8 cellular contexts compared by ENCODE assay signal in the genomic region with DNA sequence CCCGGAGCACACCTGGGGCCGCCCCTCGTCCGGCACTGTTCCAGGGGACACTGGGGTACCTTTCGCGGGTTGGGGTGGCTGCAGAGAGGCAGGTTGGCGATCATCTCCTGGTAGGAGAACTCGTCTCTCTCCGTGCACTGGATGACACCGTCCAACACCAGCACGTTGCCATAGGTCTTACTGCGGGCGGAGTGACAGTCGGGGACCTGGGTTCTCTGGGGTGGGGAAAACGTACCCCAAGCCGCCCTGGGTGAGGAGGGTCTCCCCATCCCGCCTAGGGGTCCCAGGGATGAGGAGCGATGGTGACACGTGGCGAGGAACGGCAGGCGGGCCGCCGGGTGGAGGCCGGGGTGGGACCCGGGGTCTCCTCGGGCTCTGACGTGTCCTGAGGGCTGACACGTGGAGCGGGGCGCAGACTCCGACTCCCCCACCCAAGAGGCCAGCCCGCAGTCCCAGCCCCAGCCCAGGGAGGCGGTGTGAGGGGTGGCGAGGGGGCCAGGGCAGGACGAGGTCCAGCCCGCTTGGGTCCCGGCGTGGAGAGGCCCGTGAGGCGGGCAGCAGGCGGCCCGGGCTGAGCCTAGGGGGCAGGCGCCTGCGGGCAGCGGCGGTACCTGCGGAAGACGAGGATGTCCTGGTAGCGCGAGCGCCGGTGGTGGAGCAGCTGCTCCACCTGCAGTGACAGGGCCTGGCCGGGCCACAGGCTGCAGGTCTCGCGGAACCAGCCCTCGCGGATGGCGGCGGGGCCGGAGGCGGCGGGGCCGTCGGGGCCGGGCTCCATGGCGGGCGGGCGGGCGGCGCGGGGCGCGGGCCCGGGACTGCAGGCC. TPM values are rescaled to one million over a fixed set of nuclear protein-coding genes. Genes with fewer than 3 reads are reported as not detected.
DNase-seq lines count a peak whose midpoint lies in the region; ATAC-seq and TF ChIP-seq lines count a peak whose summit lies in the region.

No MANE protein-coding gene starts in this region.

- H3K4me1 Mint-ChIP-seq in activated CD4-positive, alpha-beta memory T cell treated with anti-CD3 and anti-CD28 coated beads, Interleukin-2, amount 10 ng/mL, durations not matched to agents 7 days and 5 days, result peaks cover 51% of the 10 kb centered on the region

- DNase-seq in AG10803 (ENCODE audit: low read depth) (no peak), hepatic stellate cell (ENCODE audit: low spot score) (peak; percentile 51), NCI-H2107 (lab: John Stamatoyannopoulos, UW) (no peak)
- no peak for DNase-seq in activated CD4-positive, alpha-beta memory T cell treated with anti-CD3 and anti-CD28 coated beads, Interleukin-2, amount 10 ng/mL, durations not matched to agents 7 days and 5 days

- peaks cover 31% of the 10 kb centered on the region for H3K36me3 Mint-ChIP-seq in activated CD4-positive, alpha-beta memory T cell treated with anti-CD3 and anti-CD28 coated beads, Interleukin-2, amount 10 ng/mL, durations not matched to agents 7 days and 5 days (ENCODE audit: low read depth)

- POLR2A ChIA-PET in activated CD4-positive, alpha-beta memory T cell treated with anti-CD3 and anti-CD28 coated beads, Interleukin-2, amount 10 ng/mL, durations not matched to agents 7 days and 5 days (lab: Charles Lee), result interaction anchor here (0.8 to 4.6 kb wide), 9 partner anchors 12 to 671 kb away, joined by 3 to 40 read pairs (median 8); partner anchors contain the start of genes EXOSC10 and TARDBP

- no peaks in the 10 kb centered on the region for H3K9me3 Mint-ChIP-seq in activated CD4-positive, alpha-beta memory T cell treated with anti-CD3 and anti-CD28 coated beads, Interleukin-2, amount 10 ng/mL, durations not matched to agents 7 days and 5 days

- H3K27ac Mint-ChIP-seq in activated CD4-positive, alpha-beta memory T cell treated with anti-CD3 and anti-CD28 coated beads, Interleukin-2, amount 10 ng/mL, durations not matched to agents 7 days and 5 days, result peak overlapping the region; percentile 81

- H3K27ac ChIP-seq in skin epidermis, result peak overlapping the region; percentile 57 to 91 (median 81)

- no peak for TF ChIP-seq CTCF in AG10803 (conservative IDR thresholded peaks at IDR 0.05; ENCODE audit: low read length)

- H3K4me3 ChIP-seq in AG10803 (ENCODE audit: low read length), result peak overlapping the region; percentile 83
- H3K4me3 ChIP-seq in skin epidermis, result peak overlapping the region; percentile 77 to 97 (median 91)

- H3K27me3 Mint-ChIP-seq in activated CD4-positive, alpha-beta memory T cell treated with anti-CD3 and anti-CD28 coated beads, Interleukin-2, amount 10 ng/mL, durations not matched to agents 7 days and 5 days, result no peaks in the 10 kb centered on the region

- peak overlapping the region; percentile 97 for H3K4me3 Mint-ChIP-seq in activated CD4-positive, alpha-beta memory T cell treated with anti-CD3 and anti-CD28 coated beads, Interleukin-2, amount 10 ng/mL, durations not matched to agents 7 days and 5 days

- CTCF ChIA-PET in activated CD4-positive, alpha-beta memory T cell treated with anti-CD3 and anti-CD28 coated beads, Interleukin-2, amount 10 ng/mL, durations not matched to agents 7 days and 5 days (lab: Charles Lee), result interaction anchor here (1.4 to 6.7 kb wide), 5 partner anchors 8 to 39 kb away, joined by 4 to 72 read pairs (median 10); no protein-coding TSS in a partner anchor

- peak; percentile 30 for ATAC-seq in GM18909 (IDR thresholded peaks at IDR 0.05; ENCODE audit: poor library complexity, unreplicated experiment)
- ATAC-seq in HG03378 (IDR thresholded peaks at IDR 0.05; ENCODE audit: unreplicated experiment), result peak; percentile 9
- no peak for ATAC-seq in HG03565 (IDR thresholded peaks at IDR 0.05; ENCODE audit: unreplicated experiment)

RNA-seq across cellular contexts. Expression of gene SRM, which starts 0.4 kb away (rescaled TPM):
- total RNA-seq in activated CD4-positive, alpha-beta memory T cell treated with anti-CD3 and anti-CD28 coated beads, Interleukin-2, amount 10 ng/mL, durations not matched to agents 7 days and 5 days, result 10 to 100 TPM; 69.3 to 72.1 TPM

RNA-seq across cellular contexts. Expression of gene MASP2, which starts 12.3 kb away (rescaled TPM):
- total RNA-seq in activated CD4-positive, alpha-beta memory T cell treated with anti-CD3 and anti-CD28 coated beads, Interleukin-2, amount 10 ng/mL, durations not matched to agents 7 days and 5 days, result not detected

RNA-seq across cellular contexts. Expression of gene EXOSC10, which starts 40.3 kb away (rescaled TPM):
- 10 to 100 TPM; 65.8 to 67.6 TPM for total RNA-seq in activated CD4-positive, alpha-beta memory T cell treated with anti-CD3 and anti-CD28 coated beads, Interleukin-2, amount 10 ng/mL, durations not matched to agents 7 days and 5 days

RNA-seq across cellular contexts. Expression of gene TARDBP, which starts 46.9 kb away (rescaled TPM):
- 100 to 1,000 TPM; 159 to 174 TPM for total RNA-seq in activated CD4-positive, alpha-beta memory T cell treated with anti-CD3 and anti-CD28 coated beads, Interleukin-2, amount 10 ng/mL, durations not matched to agents 7 days and 5 days
